ENCODE assay signal across 11 cellular contexts in the genomic region with DNA sequence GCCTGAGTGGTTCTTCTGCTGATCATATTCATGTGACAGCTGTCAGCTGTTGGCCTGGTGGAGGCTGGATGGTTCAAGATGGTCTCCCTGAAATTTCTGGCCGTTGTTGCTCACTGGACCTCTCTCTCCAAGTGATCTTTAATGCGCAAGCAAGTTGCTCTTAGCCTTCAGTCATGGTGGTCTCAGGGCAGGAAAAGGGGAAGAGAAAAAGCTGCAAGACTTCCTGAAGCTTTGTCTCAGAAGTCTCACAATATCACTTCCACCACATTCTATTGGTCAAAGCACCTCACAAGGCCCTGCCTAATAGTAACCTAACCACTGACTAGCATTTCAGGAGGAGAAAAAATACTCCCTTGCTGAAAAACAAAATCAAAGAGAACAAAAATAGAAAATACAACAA. TPM values are rescaled to one million over a fixed set of nuclear protein-coding genes. Genes with fewer than 3 reads are reported as not detected.
DNase-seq lines count a peak whose midpoint lies in the region; ATAC-seq and TF ChIP-seq lines count a peak whose summit lies in the region.
"Had no signal": no experiment of that assay in that cellular context is flagged by ENCODE, and none has a peak within 500 bp of the region (broad histone marks: within the 10 kb centered on the region; RNA-seq: fewer than 3 reads in every experiment).

No MANE protein-coding gene starts in this region.

- H3K4me1 ChIP-seq in Loucy (ENCODE audit: insufficient read depth, low read length, poor library complexity, severe bottlenecking) = peaks cover 16% of the 10 kb centered on the region

- H3K9ac ChIP-seq in Loucy (ENCODE audit: low read depth, low read length, poor library complexity, severe bottlenecking) = peak overlapping the region; percentile 94

- no peak for DNase-seq in T-helper 2 cell treated with Interferon-gamma antibody and Interleukin-4, amounts not matched to agents 5 μg/mL and 100 μg/mL, for 36 hours (ENCODE audit: low spot score)
- DNase-seq in T-helper 2 cell (no peak), neural crest cell (ENCODE audit: low read depth, low spot score) (no peak), C1 segment of cervical spinal cord (lab: John Stamatoyannopoulos, UW) (no peak), SW 1271 (lab: John Stamatoyannopoulos, UW) (no peak)
- no peak for DNase-seq in activated naive CD8-positive, alpha-beta T cell treated with anti-CD3 and anti-CD28 coated beads, Interleukin-2, amount 50 U/mL, for 24 hours
- DNase-seq in stimulated activated CD4-positive, alpha-beta T cell treated with anti-CD3 and anti-CD28 coated beads, Interleukin-12 subunit alpha, Interleukin-12 subunit beta, amount 100 ng/mL, for 4 hours = no peak
- DNase-seq: ACHN, left colon, NCI-H446 had no signal

- H3K27ac Mint-ChIP-seq in T-helper 2 cell treated with Interferon-gamma antibody and Interleukin-4, amounts not matched to agents 5 μg/mL and 100 μg/mL, for 36 hours = no peak overlapping the region
- no peak overlapping the region for H3K27ac Mint-ChIP-seq in activated naive CD8-positive, alpha-beta T cell treated with anti-CD3 and anti-CD28 coated beads, Interleukin-2, amount 50 U/mL, for 24 hours
- H3K27ac Mint-ChIP-seq in neural crest cell (ENCODE audit: unreplicated experiment) = no peak overlapping the region

- peak overlapping the region; percentile 90 for H3K4me2 ChIP-seq in Loucy (ENCODE audit: low read depth, low read length, poor library complexity, severe bottlenecking)

- no peaks in the 10 kb centered on the region for H3K9me2 ChIP-seq in Loucy (replicated peaks; ENCODE audit: low read depth, low read length)

- no peak overlapping the region for H2AFZ ChIP-seq in Loucy (ENCODE audit: low read length)

- peak overlapping the region; percentile 98 for H3K4me3 Mint-ChIP-seq in T-helper 2 cell treated with Interferon-gamma antibody and Interleukin-4, amounts not matched to agents 5 μg/mL and 100 μg/mL, for 36 hours
- peak overlapping the region; percentile 97 for H3K4me3 Mint-ChIP-seq in activated naive CD8-positive, alpha-beta T cell treated with anti-CD3 and anti-CD28 coated beads, Interleukin-2, amount 50 U/mL, for 24 hours
- H3K4me3 Mint-ChIP-seq in neural crest cell = peak overlapping the region; percentile 99

- H3F3A ChIP-seq in Loucy (ENCODE audit: low read depth) = no peaks in the 10 kb centered on the region

- peaks cover 64% of the 10 kb centered on the region for H3K36me3 Mint-ChIP-seq in T-helper 2 cell treated with Interferon-gamma antibody and Interleukin-4, amounts not matched to agents 5 μg/mL and 100 μg/mL, for 36 hours (ENCODE audit: low read depth)
- H3K36me3 Mint-ChIP-seq in activated naive CD8-positive, alpha-beta T cell treated with anti-CD3 and anti-CD28 coated beads, Interleukin-2, amount 50 U/mL, for 24 hours (ENCODE audit: low read depth) = peaks cover 70% of the 10 kb centered on the region
- H3K36me3 Mint-ChIP-seq in neural crest cell (ENCODE audit: low read depth) = peaks cover 49% of the 10 kb centered on the region

- peaks cover 16% of the 10 kb centered on the region for H3K4me1 Mint-ChIP-seq in T-helper 2 cell treated with Interferon-gamma antibody and Interleukin-4, amounts not matched to agents 5 μg/mL and 100 μg/mL, for 36 hours (ENCODE audit: low read depth)
- H3K4me1 Mint-ChIP-seq in activated naive CD8-positive, alpha-beta T cell treated with anti-CD3 and anti-CD28 coated beads, Interleukin-2, amount 50 U/mL, for 24 hours = peaks cover 28% of the 10 kb centered on the region
- H3K4me1 Mint-ChIP-seq in neural crest cell = peaks cover 26% of the 10 kb centered on the region

- peaks cover 50% of the 10 kb centered on the region for H3K79me2 ChIP-seq in Loucy (ENCODE audit: insufficient read depth, low read length)

- no peak for TF ChIP-seq CTCF in Loucy (conservative IDR thresholded peaks at IDR 0.05; ENCODE audit: low read length)
- no peak for TF ChIP-seq CTCF in neural crest cell (conservative IDR thresholded peaks at IDR 0.05)

- H3K9me3 ChIP-seq in Loucy (ENCODE audit: insufficient read depth, low read depth, low read length) = no peaks in the 10 kb centered on the region

- no peaks in the 10 kb centered on the region for H3K27me3 Mint-ChIP-seq in T-helper 2 cell treated with Interferon-gamma antibody and Interleukin-4, amounts not matched to agents 5 μg/mL and 100 μg/mL, for 36 hours (ENCODE audit: low read depth)
- H3K27me3 Mint-ChIP-seq in activated naive CD8-positive, alpha-beta T cell treated with anti-CD3 and anti-CD28 coated beads, Interleukin-2, amount 50 U/mL, for 24 hours = peaks cover 3% of the 10 kb centered on the region
- peaks cover 3% of the 10 kb centered on the region for H3K27me3 Mint-ChIP-seq in neural crest cell (ENCODE audit: low read depth)

- peaks cover 16% of the 10 kb centered on the region; the same call in 1 of the 2 replicates for H3K36me3 ChIP-seq in Loucy (ENCODE audit: insufficient read depth, low read length)

- no peaks in the 10 kb centered on the region for H3K27me3 ChIP-seq in Loucy (ENCODE audit: insufficient read depth, low read length, poor library complexity, severe bottlenecking)

- H3K4me3 ChIP-seq in Loucy (ENCODE audit: low read length, poor library complexity, severe bottlenecking) = peak overlapping the region; percentile 96

- H4K20me1 ChIP-seq in Loucy (ENCODE audit: insufficient read depth, low read length, poor library complexity, severe bottlenecking) = peaks cover 7% of the 10 kb centered on the region

- H3K9me3 Mint-ChIP-seq in T-helper 2 cell treated with Interferon-gamma antibody and Interleukin-4, amounts not matched to agents 5 μg/mL and 100 μg/mL, for 36 hours = peaks cover 50% of the 10 kb centered on the region
- peaks cover 33% of the 10 kb centered on the region for H3K9me3 Mint-ChIP-seq in activated naive CD8-positive, alpha-beta T cell treated with anti-CD3 and anti-CD28 coated beads, Interleukin-2, amount 50 U/mL, for 24 hours
- peaks cover 8% of the 10 kb centered on the region for H3K9me3 Mint-ChIP-seq in neural crest cell

- no peak for ATAC-seq in activated naive CD8-positive, alpha-beta T cell treated with anti-CD3 and anti-CD28 coated beads, Interleukin-2, amount 50 U/mL, for 24 hours
- ATAC-seq: left colon had no signal

RNA-seq across cellular contexts. Expression of a gene that starts 1.6 kb away (rescaled TPM):
- 8.6 and 10.3 TPM in 2 replicates for total RNA-seq in neural crest cell

RNA-seq across cellular contexts. Expression of a gene that starts 19.2 kb away (rescaled TPM):
- total RNA-seq in neural crest cell = 7.7 and 10.2 TPM in 2 replicates
